Comparison of ENCODE assay signal across 8 cellular contexts in the genomic region with DNA sequence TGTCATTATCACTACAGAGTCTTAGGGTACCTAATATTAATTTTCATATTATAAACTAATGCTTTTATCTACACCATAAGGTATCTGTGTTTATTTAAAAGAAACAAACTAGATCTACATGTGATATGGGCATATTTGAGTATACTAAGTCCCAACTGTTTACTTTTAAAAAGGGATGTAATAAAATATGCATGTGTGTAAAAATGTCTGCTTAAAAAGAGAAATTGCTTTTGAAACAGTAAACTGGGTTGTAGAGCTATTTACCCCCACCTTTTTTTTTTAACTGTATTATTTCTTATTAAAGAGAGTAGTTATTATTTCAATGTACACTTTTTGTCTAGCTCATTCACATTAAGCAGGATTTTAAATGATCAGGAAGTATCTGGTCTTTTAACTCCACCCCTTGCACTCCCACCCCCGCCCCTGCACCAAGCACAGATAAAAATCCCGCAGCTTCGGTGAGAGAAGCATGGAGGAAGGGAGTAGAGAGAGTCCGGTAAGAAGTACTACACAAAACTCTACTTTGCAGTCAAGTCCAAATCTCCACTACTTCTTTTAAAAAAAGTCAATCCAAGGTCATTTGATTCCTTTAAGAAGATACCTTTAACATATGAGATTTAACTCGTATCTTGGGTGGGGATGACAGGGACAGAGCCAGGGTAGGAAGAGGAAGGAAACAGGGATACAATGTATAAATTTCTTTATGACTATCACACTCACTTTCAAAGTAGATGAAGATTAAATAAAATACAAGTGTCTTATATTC.
DNase-seq lines count a peak whose midpoint lies in the region; ATAC-seq and TF ChIP-seq lines count a peak whose summit lies in the region.

No MANE protein-coding gene starts in this region.

- DNase-seq in AG20443 (ENCODE audit: low spot score) (peak; percentile 34), NT2/D1 (ENCODE audit: low read depth, low spot score) (peak; percentile 18), adipocyte (ENCODE audit: low read depth) (peak; percentile 75), iPS DF 6.9 (ENCODE audit: low read depth, low spot score) (no peak)

- ATAC-seq in HG02885 (IDR thresholded peaks at IDR 0.05; ENCODE audit: poor library complexity, unreplicated experiment) (no peak), GM18907 (IDR thresholded peaks at IDR 0.05; ENCODE audit: unreplicated experiment) (no peak)

- H3K4me2 ChIP-seq in skeletal muscle satellite cell (ENCODE audit: low read length) = peak overlapping the region; percentile 79

- no peaks in the 10 kb centered on the region for H3K4me1 ChIP-seq in NT2/D1 (ENCODE audit: insufficient read depth, insufficient read length)
- H3K4me1 ChIP-seq in adipocyte (ENCODE audit: control insufficient read depth, insufficient read depth, low read length) = peaks cover 37% of the 10 kb centered on the region
- H3K4me1 ChIP-seq in iPS DF 6.9 (ENCODE audit: control insufficient read depth, insufficient read depth, low read length) = no peaks in the 10 kb centered on the region
- H3K4me1 ChIP-seq in skeletal muscle satellite cell (ENCODE audit: control insufficient read depth, insufficient read depth, low read length) = peaks cover 20% of the 10 kb centered on the region

- H3K4me3 ChIP-seq in NT2/D1 (ENCODE audit: insufficient read length, low read depth) (peak overlapping the region; percentile 59), adipocyte (ENCODE audit: low read length) (peak overlapping the region; percentile 84), iPS DF 6.9 (ENCODE audit: low read length) (peak overlapping the region; percentile 86; the same call in 1 of the 2 replicates), skeletal muscle satellite cell (ENCODE audit: low read length) (peak overlapping the region; percentile 74)

- H3K27me3 ChIP-seq in NT2/D1 (ENCODE audit: insufficient read depth, insufficient read length) (no peaks in the 10 kb centered on the region), adipocyte (replicated peaks; ENCODE audit: control insufficient read depth, insufficient read depth, low read length) (no peaks in the 10 kb centered on the region), iPS DF 6.9 (ENCODE audit: control insufficient read depth, insufficient read depth, low read length) (no peaks in the 10 kb centered on the region), skeletal muscle satellite cell (ENCODE audit: control insufficient read depth, insufficient read depth, low read length) (no peaks in the 10 kb centered on the region)

- H3K9ac ChIP-seq in NT2/D1 (ENCODE audit: insufficient read length, low read depth) (peak overlapping the region; percentile 61), adipocyte (ENCODE audit: low read length) (peak overlapping the region; percentile 89), skeletal muscle satellite cell (ENCODE audit: low read depth, low read length) (peak overlapping the region; percentile 92)

- H3K27ac ChIP-seq in iPS DF 6.9 (ENCODE audit: low read length) = no peak overlapping the region

- WGBS in iPS DF 6.9 (ENCODE audit: insufficient coverage, insufficient read length) = no CpG with 5 or more reads among the region's 5 CpGs

- H3K9me3 ChIP-seq in NT2/D1 (ENCODE audit: insufficient read depth, low read length) = no peaks in the 10 kb centered on the region
- no peaks in the 10 kb centered on the region for H3K9me3 ChIP-seq in adipocyte (ENCODE audit: control insufficient read depth, low read length)
- H3K9me3 ChIP-seq in iPS DF 6.9 (ENCODE audit: control insufficient read depth, insufficient read depth, low read length) = no peaks in the 10 kb centered on the region
- no peaks in the 10 kb centered on the region for H3K9me3 ChIP-seq in skeletal muscle satellite cell (replicated peaks; ENCODE audit: low read length)

- peak; percentile 64 for TF ChIP-seq POLR2A in GM19099 (IDR thresholded peaks at IDR 0.05; ENCODE audit: extremely low read depth, insufficient read length, low read depth)

- H3K36me3 ChIP-seq in NT2/D1 (ENCODE audit: insufficient read depth, insufficient read length, low read length) (peaks cover 15% of the 10 kb centered on the region), adipocyte (ENCODE audit: control insufficient read depth, insufficient read depth, low read length, severe bottlenecking) (peaks cover 7% of the 10 kb centered on the region), iPS DF 6.9 (ENCODE audit: control insufficient read depth, insufficient read depth, low read length) (no peaks in the 10 kb centered on the region; the same call in 1 of the 2 replicates), skeletal muscle satellite cell (ENCODE audit: insufficient read depth, low read length) (peaks cover 15% of the 10 kb centered on the region)
